13 cellular contexts compared by ENCODE assay signal in the genomic region with DNA sequence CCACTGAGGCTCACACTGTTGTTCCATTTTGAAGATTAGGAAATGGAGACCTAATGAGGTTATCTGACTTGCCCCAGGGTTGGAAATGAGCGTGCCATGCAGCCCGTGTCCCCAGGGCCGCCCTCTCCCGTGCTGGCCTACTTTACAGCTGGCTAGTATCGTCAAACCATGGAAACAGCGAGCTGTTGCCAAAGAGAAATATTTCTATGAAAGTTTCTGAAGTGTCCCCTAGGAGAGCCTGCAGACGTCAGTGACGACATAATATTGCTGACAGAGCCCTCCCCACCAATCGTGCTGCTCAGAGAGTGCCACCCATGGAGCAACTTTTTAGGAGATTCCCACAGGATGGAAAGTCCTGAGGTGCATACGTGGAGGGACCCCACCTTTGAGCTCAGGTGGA. TPM values are rescaled to one million over a fixed set of nuclear protein-coding genes. Genes with fewer than 3 reads are reported as not detected.
A peak's percentile ranks its signal among the peaks of the same experiment; 100 is the strongest.
DNase-seq lines count a peak whose midpoint lies in the region; ATAC-seq and TF ChIP-seq lines count a peak whose summit lies in the region.
"Had no signal": no experiment of that assay in that cellular context is flagged by ENCODE, and none has a peak within 500 bp of the region (broad histone marks: within the 10 kb centered on the region; RNA-seq: fewer than 3 reads in every experiment).

No MANE protein-coding gene starts in this region.

- no peaks in the 10 kb centered on the region for H3K27me3 ChIP-seq in suprapubic skin
- H3K27me3 ChIP-seq in SK-N-SH (ENCODE audit: insufficient read depth), result no peaks in the 10 kb centered on the region

- TF ChIP-seq POLR2A in suprapubic skin (IDR thresholded peaks at IDR 0.05), result no peak

- H4K20me1 ChIP-seq in SK-N-SH (ENCODE audit: insufficient read depth), result no peaks in the 10 kb centered on the region

- peak overlapping the region; percentile 98 for H3K27ac Mint-ChIP-seq in nephron progenitor cell
- H3K27ac Mint-ChIP-seq: B cell, memory B cell had no signal

- no peaks in the 10 kb centered on the region for H3F3A ChIP-seq in SK-N-SH (replicated peaks; ENCODE audit: insufficient read depth)

- DNase-seq in AG10803 (ENCODE audit: low read depth) (peak; percentile 21), NCI-H510A (lab: John Stamatoyannopoulos, UW) (peak; percentile 53), fibroblast of villous mesenchyme (ENCODE audit: low read depth) (peak; percentile 17), nephron progenitor cell (no peak), suprapubic skin (ENCODE audit: low spot score in 2 of 2) (no peak), SK-N-SH (no peak)
- DNase-seq: IMR-90 had no signal

- H3K27ac ChIP-seq in suprapubic skin (no peak overlapping the region), SK-N-SH (ENCODE audit: low read depth in 2 of 2, low read length in 1 of 2) (no peak overlapping the region)
- H3K27ac ChIP-seq: epithelial cell of prostate had no signal

- 39% methylated on average over 8 of the region's 10 CpGs for WGBS in suprapubic skin
- 35% methylated on average over 10 of the region's 10 CpGs for WGBS in SK-N-SH (ENCODE audit: low lambda C conversion rate)

- H3K27me3 Mint-ChIP-seq in nephron progenitor cell (ENCODE audit: low read depth, poor library complexity), result peaks cover 4% of the 10 kb centered on the region

- H3K36me3 ChIP-seq in suprapubic skin (no peaks in the 10 kb centered on the region), SK-N-SH (replicated peaks in 1 of 2; ENCODE audit: control insufficient read depth in 1 of 2, insufficient read depth in 2 of 2, low read length in 1 of 2) (no peaks in the 10 kb centered on the region)

- TF ChIP-seq CTCF in AG10803 (conservative IDR thresholded peaks at IDR 0.05; ENCODE audit: low read length) (no peak), fibroblast of villous mesenchyme (IDR thresholded peaks at IDR 0.05; ENCODE audit: insufficient read depth, low read depth, low read length) (no peak), nephron progenitor cell (IDR thresholded peaks at IDR 0.05) (no peak), suprapubic skin (IDR thresholded peaks at IDR 0.05) (no peak), SK-N-SH (IDR thresholded peaks at IDR 0.05) (no peak)

- TF ChIP-seq EP300 in suprapubic skin (IDR thresholded peaks at IDR 0.05) (no peak), SK-N-SH (IDR thresholded peaks at IDR 0.05; ENCODE audit: borderline replicate concordance in 1 of 2, low read depth in 1 of 2, low read length in 1 of 2) (no peak)

- POLR2A ChIA-PET in SK-N-SH (lab: Yijun Ruan, JAX), result no interaction called here

- H3K9ac ChIP-seq in SK-N-SH, result no peak overlapping the region

- no peaks in the 10 kb centered on the region for H3K36me3 Mint-ChIP-seq in nephron progenitor cell (ENCODE audit: low read depth)

- peaks cover 85% of the 10 kb centered on the region for H3K4me1 Mint-ChIP-seq in nephron progenitor cell
- H3K4me1 Mint-ChIP-seq: B cell, memory B cell had no signal

- H3K4me3 Mint-ChIP-seq in nephron progenitor cell, result peak overlapping the region; percentile 73
- H3K4me3 Mint-ChIP-seq: B cell, memory B cell had no signal

- H3K79me2 ChIP-seq in SK-N-SH (ENCODE audit: insufficient read depth), result no peaks in the 10 kb centered on the region

- H3K4me1 ChIP-seq in suprapubic skin, result peaks cover 33% of the 10 kb centered on the region
- H3K4me1 ChIP-seq in SK-N-SH (ENCODE audit: control insufficient read depth in 1 of 2, insufficient read depth in 2 of 2, low read depth in 1 of 2, low read length in 1 of 2), result peaks cover 0 to under 1% of the 10 kb centered on the region in 2 experiments; a peak in 2 of 4 replicates

- no peak overlapping the region for H3K4me2 ChIP-seq in SK-N-SH

- CTCF ChIA-PET in SK-N-SH (lab: Yijun Ruan, JAX), result interaction anchor here (0.9 kb wide), 1 partner anchor 12 kb away, joined by 3 read pairs; no protein-coding TSS in a partner anchor

- no peak overlapping the region for H2AFZ ChIP-seq in SK-N-SH (ENCODE audit: low read depth)

- no peaks in the 10 kb centered on the region for H3K9me3 Mint-ChIP-seq in nephron progenitor cell
- H3K9me3 Mint-ChIP-seq: memory B cell had no signal

- H3K9me3 ChIP-seq in suprapubic skin (no peaks in the 10 kb centered on the region), SK-N-SH (no peaks in the 10 kb centered on the region)

- H3K9me2 ChIP-seq in SK-N-SH, result no peaks in the 10 kb centered on the region

- ATAC-seq in HG03108 (IDR thresholded peaks at IDR 0.05; ENCODE audit: unreplicated experiment) (no peak), HG02763 (IDR thresholded peaks at IDR 0.05; ENCODE audit: unreplicated experiment) (no peak)

- no peak for TF ChIP-seq RAD21 in SK-N-SH (IDR thresholded peaks at IDR 0.05; ENCODE audit: low read length)

- no peak overlapping the region for H3K4me3 ChIP-seq in AG10803 (ENCODE audit: low read length)
- no peak overlapping the region for H3K4me3 ChIP-seq in fibroblast of villous mesenchyme (ENCODE audit: low read depth, low read length)
- H3K4me3 ChIP-seq in suprapubic skin, result no peak overlapping the region
- H3K4me3 ChIP-seq in SK-N-SH (ENCODE audit: low read depth in 2 of 2, low read length in 1 of 2), result no peak overlapping the region
- H3K4me3 ChIP-seq: skin epidermis had no signal

TF ChIP-seq in SK-N-SH, 30 proteins besides CTCF, POLR2A, EP300 and RAD21:
- no peak for TF ChIP-seq POLR2AphosphoS5 (IDR thresholded peaks at IDR 0.05; ENCODE audit: low read depth, low read length)
- no peak for TF ChIP-seq CHD2 (IDR thresholded peaks at IDR 0.05; ENCODE audit: low read length, partially characterized antibody)
- TF ChIP-seq, protein P1, sequence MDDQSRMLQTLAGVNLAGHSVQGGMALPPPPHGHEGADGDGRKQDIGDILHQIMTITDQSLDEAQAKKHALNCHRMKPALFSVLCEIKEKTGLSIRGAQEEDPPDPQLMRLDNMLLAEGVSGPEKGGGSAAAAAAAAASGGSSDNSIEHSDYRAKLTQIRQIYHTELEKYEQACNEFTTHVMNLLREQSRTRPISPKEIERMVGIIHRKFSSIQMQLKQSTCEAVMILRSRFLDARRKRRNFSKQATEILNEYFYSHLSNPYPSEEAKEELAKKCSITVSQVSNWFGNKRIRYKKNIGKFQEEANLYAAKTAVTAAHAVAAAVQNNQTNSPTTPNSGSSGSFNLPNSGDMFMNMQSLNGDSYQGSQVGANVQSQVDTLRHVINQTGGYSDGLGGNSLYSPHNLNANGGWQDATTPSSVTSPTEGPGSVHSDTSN (IDR thresholded peaks at IDR 0.05), result no peak
- no peak for TF ChIP-seq MXI1 (IDR thresholded peaks at IDR 0.05; ENCODE audit: low read depth, low read length)
- no peak for TF ChIP-seq JUND (IDR thresholded peaks at IDR 0.05)
- no peak for TF ChIP-seq TEAD4 (IDR thresholded peaks at IDR 0.05; ENCODE audit: borderline replicate concordance, insufficient read depth)
- TF ChIP-seq FOSL2 (IDR thresholded peaks at IDR 0.05; ENCODE audit: borderline replicate concordance, low read depth), result no peak
- TF ChIP-seq TCF12 (IDR thresholded peaks at IDR 0.05), result no peak
- TF ChIP-seq MEF2A (IDR thresholded peaks at IDR 0.05; ENCODE audit: borderline replicate concordance, low read depth), result no peak
- TF ChIP-seq, protein P2, sequence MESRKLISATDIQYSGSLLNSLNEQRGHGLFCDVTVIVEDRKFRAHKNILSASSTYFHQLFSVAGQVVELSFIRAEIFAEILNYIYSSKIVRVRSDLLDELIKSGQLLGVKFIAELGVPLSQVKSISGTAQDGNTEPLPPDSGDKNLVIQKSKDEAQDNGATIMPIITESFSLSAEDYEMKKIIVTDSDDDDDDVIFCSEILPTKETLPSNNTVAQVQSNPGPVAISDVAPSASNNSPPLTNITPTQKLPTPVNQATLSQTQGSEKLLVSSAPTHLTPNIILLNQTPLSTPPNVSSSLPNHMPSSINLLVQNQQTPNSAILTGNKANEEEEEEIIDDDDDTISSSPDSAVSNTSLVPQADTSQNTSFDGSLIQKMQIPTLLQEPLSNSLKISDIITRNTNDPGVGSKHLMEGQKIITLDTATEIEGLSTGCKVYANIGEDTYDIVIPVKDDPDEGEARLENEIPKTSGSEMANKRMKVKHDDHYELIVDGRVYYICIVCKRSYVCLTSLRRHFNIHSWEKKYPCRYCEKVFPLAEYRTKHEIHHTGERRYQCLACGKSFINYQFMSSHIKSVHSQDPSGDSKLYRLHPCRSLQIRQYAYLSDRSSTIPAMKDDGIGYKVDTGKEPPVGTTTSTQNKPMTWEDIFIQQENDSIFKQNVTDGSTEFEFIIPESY (IDR thresholded peaks at IDR 0.05; ENCODE audit: borderline replicate concordance, low read depth), result no peak
- no peak for TF ChIP-seq RCOR1 (IDR thresholded peaks at IDR 0.05; ENCODE audit: low read length)
- no peak for TF ChIP-seq GABPA (IDR thresholded peaks at IDR 0.05; ENCODE audit: low read depth)
- TF ChIP-seq EZH2phosphoT487 (IDR thresholded peaks at IDR 0.05; ENCODE audit: borderline replicate concordance, low read depth), result no peak
- TF ChIP-seq TAF1 (IDR thresholded peaks at IDR 0.05; ENCODE audit: borderline replicate concordance, low read depth, low read length), result no peak
- TF ChIP-seq, protein P3, sequence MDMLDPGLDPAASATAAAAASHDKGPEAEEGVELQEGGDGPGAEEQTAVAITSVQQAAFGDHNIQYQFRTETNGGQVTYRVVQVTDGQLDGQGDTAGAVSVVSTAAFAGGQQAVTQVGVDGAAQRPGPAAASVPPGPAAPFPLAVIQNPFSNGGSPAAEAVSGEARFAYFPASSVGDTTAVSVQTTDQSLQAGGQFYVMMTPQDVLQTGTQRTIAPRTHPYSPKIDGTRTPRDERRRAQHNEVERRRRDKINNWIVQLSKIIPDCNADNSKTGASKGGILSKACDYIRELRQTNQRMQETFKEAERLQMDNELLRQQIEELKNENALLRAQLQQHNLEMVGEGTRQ (IDR thresholded peaks at IDR 0.05; ENCODE audit: borderline replicate concordance, low read depth, low read length), result no peak

RNA-seq across cellular contexts. Expression of a gene that starts 11.2 kb away (rescaled TPM):
- 0.97 and 3.9 TPM in 2 replicates for total RNA-seq in fibroblast of villous mesenchyme
- 10 to 100 TPM in 3 of 4 donors, 1 to 10 TPM in 1; 6.2 to 24.0 (median 18.3) TPM for total RNA-seq in suprapubic skin
- 0.18 and 0.30 TPM in 2 replicates for polyA plus RNA-seq in SK-N-SH (2012; rRNA removed)
- polyA plus RNA-seq in SK-N-SH (2012; cell fraction: cytosol; rRNA removed), result 0.12 and 0.16 TPM in 2 replicates
- polyA plus RNA-seq in SK-N-SH (2012; cell fraction: nucleus; rRNA removed), result 0.05 and 0.74 TPM in 2 replicates

Comparison
In these comparisons a context has a peak if more than half of its experiments do, and no peak if none do; other contexts are left out.
1. DNase-seq: peak in AG10803 (single experiment), NCI-H510A (single experiment) and fibroblast of villous mesenchyme (single experiment); none in nephron progenitor cell (single experiment), suprapubic skin (0 of 2) and SK-N-SH (single experiment).